In genomic region chr2:31531101-31531500, GRCh38 we compare ENCODE assay signal across 11 cellular contexts. TPM values are rescaled to one million over a fixed set of nuclear protein-coding genes. Genes with fewer than 3 reads are reported as not detected.
"Had no signal": no experiment of that assay in that cellular context is flagged by ENCODE, and none has a peak within 500 bp of the region (broad histone marks: within the 10 kb centered on the region; RNA-seq: fewer than 3 reads in every experiment).

No MANE protein-coding gene starts in this region.

- H3K9me3 ChIP-seq: HAP-1 had no signal

- H3K9me3 Mint-ChIP-seq: GM23338, H9, HFFc6 had no signal

- H3K4me1 Mint-ChIP-seq: GM23338 had no signal

- DNase-seq: GM23248, GOT3, H7, H9, HCEC 1CT, HFFc6 had no signal

- H3K4me3 Mint-ChIP-seq: GM23338, H9, HFFc6 had no signal

- H3K27ac Mint-ChIP-seq: GM23338, H9, HFFc6 had no signal

- ATAC-seq: GM23338, HCT116 had no signal

RNA-seq across cellular contexts. Expression of gene SRD5A2, which starts 49.6 kb away (rescaled TPM):
- total RNA-seq: GM23248, H1, H4, H7, H9, HFFc6 had no signal
